ENCODE assay signal across 13 cellular contexts in genomic region chr9:80964374-80964773, GRCh38.
"Had no signal": no experiment of that assay in that cellular context is flagged by ENCODE, and none has a peak within 500 bp of the region (broad histone marks: within the 10 kb centered on the region; RNA-seq: fewer than 3 reads in every experiment).

No MANE protein-coding gene starts in this region.

- DNase-seq: activated CD4-positive, alpha-beta T cell treated with anti-CD3 and anti-CD28 coated beads, Interleukin-2, amount 50 U/mL, for 4 hours; activated gamma-delta T cell treated with Interleukin-2 at 50 U/mL for 16 hours; effector CD4-positive, alpha-beta T cell; head of caudate nucleus; left ventricle myocardium inferior; mammary epithelial cell; midbrain; stimulated activated CD4-positive, alpha-beta T cell treated with anti-CD3 and anti-CD28 coated beads, Interleukin-12 subunit alpha, Interleukin-12 subunit beta, amount 100 ng/mL, for 4 hours; stimulated activated CD4-positive, alpha-beta T cell treated with anti-CD3 and anti-CD28 coated beads, Interleukin-1b, Interleukin-23, amount 100 ng/mL, for 48 hours; stimulated activated naive CD4-positive, alpha-beta T cell treated with Interleukin-2 at 50 U/mL for 16 hours; thyroid gland had no signal

- H3K27ac Mint-ChIP-seq: activated naive CD8-positive, alpha-beta T cell had no signal

- H3K27me3 Mint-ChIP-seq: activated naive CD8-positive, alpha-beta T cell had no signal

- H3K4me3 Mint-ChIP-seq: activated naive CD8-positive, alpha-beta T cell; neural crest cell had no signal

- H3K36me3 Mint-ChIP-seq: activated naive CD8-positive, alpha-beta T cell had no signal
